9 cellular contexts compared by ENCODE assay signal in genomic region chr1:117128323-117129079, GRCh38. TPM values are rescaled to one million over a fixed set of nuclear protein-coding genes. Genes with fewer than 3 reads are reported as not detected.
A peak's percentile ranks its signal among the peaks of the same experiment; 100 is the strongest.
DNase-seq lines count a peak whose midpoint lies in the region; ATAC-seq and TF ChIP-seq lines count a peak whose summit lies in the region.
"Had no signal": no experiment of that assay in that cellular context is flagged by ENCODE, and none has a peak within 500 bp of the region (broad histone marks: within the 10 kb centered on the region; RNA-seq: fewer than 3 reads in every experiment).

No MANE protein-coding gene starts in this region.

- H3K36me3 ChIP-seq in GM23338 (ENCODE audit: insufficient read depth), result no peaks in the 10 kb centered on the region
- no peaks in the 10 kb centered on the region for H3K36me3 ChIP-seq in OCI-LY1 (ENCODE audit: insufficient read depth, low read length)

- TF ChIP-seq CTCF in GM23338 (conservative IDR thresholded peaks at IDR 0.05; ENCODE audit: low read depth in 2 of 2) (peak in 1 of 2 experiments; percentile 66; a peak in 3 of 4 replicates), OCI-LY1 (IDR thresholded peaks at IDR 0.05; ENCODE audit: low read length) (peak; percentile 60), nephron (IDR thresholded peaks at IDR 0.05; ENCODE audit: unreplicated experiment in 3 of 3) (peak; percentile 42 to 59 (median 53))

- ATAC-seq in GM23338 (peak; percentile 40; the same call in 2 of the 3 replicates), esophagus mucosa (no peak)
- ATAC-seq in activated naive CD8-positive, alpha-beta T cell treated with anti-CD3 and anti-CD28 coated beads, Interleukin-2, amount 50 U/mL, for 24 hours, result no peak

- H3K27ac Mint-ChIP-seq in GM23338, result peak overlapping the region; percentile 84
- H3K27ac Mint-ChIP-seq in nephron, result peak overlapping the region; percentile 53 to 86 (median 82)
- no peak overlapping the region for H3K27ac Mint-ChIP-seq in activated naive CD8-positive, alpha-beta T cell treated with anti-CD3 and anti-CD28 coated beads, Interleukin-2, amount 50 U/mL, for 24 hours

- H3K4me1 Mint-ChIP-seq in GM23338, result peaks cover 11% of the 10 kb centered on the region
- H3K4me1 Mint-ChIP-seq in nephron, result peaks cover 22% of the 10 kb centered on the region
- no peaks in the 10 kb centered on the region for H3K4me1 Mint-ChIP-seq in activated naive CD8-positive, alpha-beta T cell treated with anti-CD3 and anti-CD28 coated beads, Interleukin-2, amount 50 U/mL, for 24 hours
- H3K4me1 Mint-ChIP-seq: central memory CD8-positive, alpha-beta T cell had no signal

- H4K20me1 ChIP-seq in GM23338 (replicated peaks; ENCODE audit: insufficient read depth), result no peaks in the 10 kb centered on the region
- H4K20me1 ChIP-seq in OCI-LY1 (ENCODE audit: insufficient read depth, low read length), result no peaks in the 10 kb centered on the region

- no peak overlapping the region for H3K9ac ChIP-seq in OCI-LY1 (ENCODE audit: low read length)

- H3K9me3 Mint-ChIP-seq in GM23338 (no peaks in the 10 kb centered on the region), nephron (no peaks in the 10 kb centered on the region)
- H3K9me3 Mint-ChIP-seq in activated naive CD8-positive, alpha-beta T cell treated with anti-CD3 and anti-CD28 coated beads, Interleukin-2, amount 50 U/mL, for 24 hours, result no peaks in the 10 kb centered on the region
- H3K9me3 Mint-ChIP-seq: central memory CD8-positive, alpha-beta T cell had no signal

- no peak overlapping the region for H3K4me2 ChIP-seq in GM23338
- no peak overlapping the region for H3K4me2 ChIP-seq in OCI-LY1 (ENCODE audit: low read length)

- peak; percentile 40 to 61 for DNase-seq in AML-193 (lab: John Stamatoyannopoulos, UW)
- peak; percentile 57 for DNase-seq in GM23338 (ENCODE audit: low spot score)
- peak; percentile 61 for DNase-seq in epidermal melanocyte (ENCODE audit: insufficient read length, low spot score)
- DNase-seq in activated naive CD8-positive, alpha-beta T cell treated with anti-CD3 and anti-CD28 coated beads, Interleukin-2, amount 50 U/mL, for 24 hours, result no peak
- no peak for DNase-seq in activated CD8-positive, alpha-beta memory T cell treated with anti-CD3 and anti-CD28 coated beads, Interleukin-2, amount 50 U/mL, for 48 hours

- H3K79me2 ChIP-seq in GM23338 (replicated peaks; ENCODE audit: insufficient read depth) (no peaks in the 10 kb centered on the region), OCI-LY1 (ENCODE audit: insufficient read depth, low read length) (no peaks in the 10 kb centered on the region)

- H3K9me3 ChIP-seq in OCI-LY1 (ENCODE audit: low read length), result no peaks in the 10 kb centered on the region

- H3K27me3 Mint-ChIP-seq in GM23338 (ENCODE audit: insufficient read depth, low read depth, poor library complexity) (no peaks in the 10 kb centered on the region), nephron (ENCODE audit: low read depth) (no peaks in the 10 kb centered on the region)
- H3K27me3 Mint-ChIP-seq in activated naive CD8-positive, alpha-beta T cell treated with anti-CD3 and anti-CD28 coated beads, Interleukin-2, amount 50 U/mL, for 24 hours, result peaks cover 4% of the 10 kb centered on the region

- H3K9me2 ChIP-seq in GM23338 (ENCODE audit: insufficient read depth) (no peaks in the 10 kb centered on the region), OCI-LY1 (ENCODE audit: low read depth, low read length) (no peaks in the 10 kb centered on the region)

- no peak overlapping the region for H3K27ac ChIP-seq in GM23338 (ENCODE audit: low read depth)
- no peak overlapping the region for H3K27ac ChIP-seq in OCI-LY1 (ENCODE audit: low read depth, low read length, poor library complexity, severe bottlenecking)

- peaks cover 13% of the 10 kb centered on the region for H3K4me1 ChIP-seq in GM23338 (ENCODE audit: insufficient read depth)
- H3K4me1 ChIP-seq in OCI-LY1 (ENCODE audit: insufficient read depth, low read length, severe bottlenecking), result no peaks in the 10 kb centered on the region

- H2AFZ ChIP-seq in GM23338 (peak overlapping the region; percentile 50; the same call in 1 of the 2 replicates), OCI-LY1 (ENCODE audit: low read length) (no peak overlapping the region)

- H3K4me3 Mint-ChIP-seq in GM23338 (no peak overlapping the region), nephron (peak overlapping the region; percentile 32 to 70 (median 42))
- no peak overlapping the region for H3K4me3 Mint-ChIP-seq in activated naive CD8-positive, alpha-beta T cell treated with anti-CD3 and anti-CD28 coated beads, Interleukin-2, amount 50 U/mL, for 24 hours
- H3K4me3 Mint-ChIP-seq: central memory CD8-positive, alpha-beta T cell had no signal

- no peaks in the 10 kb centered on the region for H3F3A ChIP-seq in GM23338 (replicated peaks; ENCODE audit: low read depth)
- H3F3A ChIP-seq in OCI-LY1 (ENCODE audit: insufficient read depth, low read length), result no peaks in the 10 kb centered on the region

- H3K4me3 ChIP-seq in GM23338 (no peak overlapping the region), OCI-LY1 (ENCODE audit: low read depth, low read length, poor library complexity, severe bottlenecking) (no peak overlapping the region)

- no peaks in the 10 kb centered on the region for H3K27me3 ChIP-seq in GM23338 (ENCODE audit: insufficient read depth)
- H3K27me3 ChIP-seq in OCI-LY1 (ENCODE audit: insufficient read depth, low read length), result no peaks in the 10 kb centered on the region

- H3K36me3 Mint-ChIP-seq in GM23338 (ENCODE audit: low read depth) (no peaks in the 10 kb centered on the region), nephron (ENCODE audit: low read depth) (no peaks in the 10 kb centered on the region)
- H3K36me3 Mint-ChIP-seq in activated naive CD8-positive, alpha-beta T cell treated with anti-CD3 and anti-CD28 coated beads, Interleukin-2, amount 50 U/mL, for 24 hours (ENCODE audit: low read depth), result no peaks in the 10 kb centered on the region

TF ChIP-seq in GM23338, 12 proteins besides CTCF, POLR2A, EP300 and RAD21:
- no peak for TF ChIP-seq JUNB (IDR thresholded peaks at IDR 0.05; ENCODE audit: unreplicated experiment)
- TF ChIP-seq ETS1 (IDR thresholded peaks at IDR 0.05), result no peak
- TF ChIP-seq ZNF331 (CRISPR knock-in tag; IDR thresholded peaks at IDR 0.05; ENCODE audit: low read depth), result no peak
- no peak for TF ChIP-seq POLR2AphosphoS5 (IDR thresholded peaks at IDR 0.05; ENCODE audit: low read depth)
- TF ChIP-seq STAT1 (IDR thresholded peaks at IDR 0.05; ENCODE audit: unreplicated experiment), result no peak
- no peak for TF ChIP-seq NANOG (IDR thresholded peaks at IDR 0.05; ENCODE audit: borderline replicate concordance)
- TF ChIP-seq, protein P1, sequence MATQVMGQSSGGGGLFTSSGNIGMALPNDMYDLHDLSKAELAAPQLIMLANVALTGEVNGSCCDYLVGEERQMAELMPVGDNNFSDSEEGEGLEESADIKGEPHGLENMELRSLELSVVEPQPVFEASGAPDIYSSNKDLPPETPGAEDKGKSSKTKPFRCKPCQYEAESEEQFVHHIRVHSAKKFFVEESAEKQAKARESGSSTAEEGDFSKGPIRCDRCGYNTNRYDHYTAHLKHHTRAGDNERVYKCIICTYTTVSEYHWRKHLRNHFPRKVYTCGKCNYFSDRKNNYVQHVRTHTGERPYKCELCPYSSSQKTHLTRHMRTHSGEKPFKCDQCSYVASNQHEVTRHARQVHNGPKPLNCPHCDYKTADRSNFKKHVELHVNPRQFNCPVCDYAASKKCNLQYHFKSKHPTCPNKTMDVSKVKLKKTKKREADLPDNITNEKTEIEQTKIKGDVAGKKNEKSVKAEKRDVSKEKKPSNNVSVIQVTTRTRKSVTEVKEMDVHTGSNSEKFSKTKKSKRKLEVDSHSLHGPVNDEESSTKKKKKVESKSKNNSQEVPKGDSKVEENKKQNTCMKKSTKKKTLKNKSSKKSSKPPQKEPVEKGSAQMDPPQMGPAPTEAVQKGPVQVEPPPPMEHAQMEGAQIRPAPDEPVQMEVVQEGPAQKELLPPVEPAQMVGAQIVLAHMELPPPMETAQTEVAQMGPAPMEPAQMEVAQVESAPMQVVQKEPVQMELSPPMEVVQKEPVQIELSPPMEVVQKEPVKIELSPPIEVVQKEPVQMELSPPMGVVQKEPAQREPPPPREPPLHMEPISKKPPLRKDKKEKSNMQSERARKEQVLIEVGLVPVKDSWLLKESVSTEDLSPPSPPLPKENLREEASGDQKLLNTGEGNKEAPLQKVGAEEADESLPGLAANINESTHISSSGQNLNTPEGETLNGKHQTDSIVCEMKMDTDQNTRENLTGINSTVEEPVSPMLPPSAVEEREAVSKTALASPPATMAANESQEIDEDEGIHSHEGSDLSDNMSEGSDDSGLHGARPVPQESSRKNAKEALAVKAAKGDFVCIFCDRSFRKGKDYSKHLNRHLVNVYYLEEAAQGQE (IDR thresholded peaks at IDR 0.05; ENCODE audit: unreplicated experiment), result no peak
TF ChIP-seq in GM23338: peak in this region for 0.

RNA-seq across cellular contexts. Expression of gene TRIM45, which starts 7.0 kb away (rescaled TPM):
- 11.6 and 15.0 TPM in 2 replicates for total RNA-seq in GM23338 (2014; rRNA removed; shearing (Covaris generic))
- 7.9 and 8.8 TPM in 2 replicates for polyA plus RNA-seq in GM23338 (2016; fragmentation: Nextera tagmentation; extraction: Ambion mirVana)
- 1.8 TPM for total RNA-seq in esophagus mucosa

Comparison
In these comparisons a context has a peak if more than half of its experiments do, and no peak if none do; other contexts are left out.
1. DNase-seq: peak in AML-193 (2 of 2), GM23338 (single experiment) and epidermal melanocyte (single experiment); none in activated naive CD8-positive, alpha-beta T cell treated with anti-CD3 and anti-CD28 coated beads, Interleukin-2, amount 50 U/mL, for 24 hours (single experiment) and activated CD8-positive, alpha-beta memory T cell treated with anti-CD3 and anti-CD28 coated beads, Interleukin-2, amount 50 U/mL, for 48 hours (single experiment).
2. H3K4me3 Mint-ChIP-seq: peak in nephron (3 of 3); none in GM23338 (single experiment) and activated naive CD8-positive, alpha-beta T cell treated with anti-CD3 and anti-CD28 coated beads, Interleukin-2, amount 50 U/mL, for 24 hours (single experiment).